1 cellular context compared by ENCODE assay signal in the genomic region with DNA sequence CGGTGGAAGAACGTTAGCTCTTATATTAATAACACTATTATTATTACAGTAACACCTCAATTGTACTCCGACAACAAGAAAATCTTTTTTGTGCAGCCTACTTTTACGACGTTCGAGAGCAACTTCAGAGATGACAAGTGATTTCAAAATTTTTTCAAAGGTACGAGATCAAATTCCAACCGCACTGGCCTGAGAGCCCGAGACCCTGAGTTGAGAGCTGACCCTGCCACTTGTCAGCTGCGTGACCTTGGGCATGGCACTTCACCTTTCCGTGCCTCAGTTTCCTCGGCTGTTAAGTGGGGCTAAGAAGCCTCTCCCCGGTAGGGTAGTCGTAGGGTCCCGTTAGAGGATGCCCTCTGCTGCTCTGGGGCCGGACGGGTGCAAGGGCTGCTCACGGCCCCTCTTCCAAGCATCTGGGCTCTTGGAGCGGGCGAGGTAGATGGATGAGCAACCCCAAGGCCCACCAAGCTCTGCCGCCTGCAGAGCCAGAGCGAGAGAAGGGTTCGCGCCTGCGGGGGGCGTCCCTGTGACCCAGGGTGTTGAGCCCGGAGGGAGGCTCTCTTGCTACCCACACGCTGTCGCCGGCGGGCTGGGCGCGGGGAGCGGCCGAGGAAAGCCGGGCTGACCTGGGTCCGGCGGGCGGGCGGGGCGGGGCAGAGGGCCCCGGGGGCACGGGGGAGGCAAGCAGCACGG.
TF ChIP-seq lines count a peak whose summit lies in the region.

No MANE protein-coding gene starts in this region.

TF ChIP-seq in HepG2, 621 proteins besides CTCF, POLR2A, EP300 and RAD21 (continued from another document and continues in another):
- TF ChIP-seq GATAD1 (CRISPR knock-in tag; IDR thresholded peaks at IDR 0.05) (no peak), ZNF746 (CRISPR knock-in tag; IDR thresholded peaks at IDR 0.05) (peak; percentile 19; the same call in 1 of the 2 replicates), ZNF879 (CRISPR knock-in tag; IDR thresholded peaks at IDR 0.05) (peak; percentile 79; the same call in 1 of the 2 replicates), NR3C1 (CRISPR knock-in tag; IDR thresholded peaks at IDR 0.05) (no peak), ZBTB3 (CRISPR knock-in tag; IDR thresholded peaks at IDR 0.05; ENCODE audit: borderline replicate concordance, low read depth) (peak; percentile 32; the same call in 1 of the 2 replicates), ZNF550 (CRISPR knock-in tag; IDR thresholded peaks at IDR 0.05; ENCODE audit: borderline replicate concordance) (0 out of 2 replicates have a peak, but pooled peaks have one; percentile 12), HNF4A (CRISPR knock-in tag; IDR thresholded peaks at IDR 0.05) (peak; percentile 52; the same call in 1 of the 2 replicates), ZNF124 (CRISPR knock-in tag; IDR thresholded peaks at IDR 0.05) (no peak), RCOR2 (CRISPR knock-in tag; IDR thresholded peaks at IDR 0.05) (0 out of 2 replicates have a peak, but pooled peaks have one; percentile 32), PLRG1 (conservative IDR thresholded peaks at IDR 0.05) (no peak), ZNF468 (CRISPR knock-in tag; IDR thresholded peaks at IDR 0.05) (no peak), ZNF230 (CRISPR knock-in tag; IDR thresholded peaks at IDR 0.05) (peak; percentile 88; the same call in 1 of the 2 replicates), ZNF558 (CRISPR knock-in tag; IDR thresholded peaks at IDR 0.05; ENCODE audit: borderline replicate concordance) (no peak), KLF16 (CRISPR knock-in tag; IDR thresholded peaks at IDR 0.05) (no peak), MEIS1 (CRISPR knock-in tag; IDR thresholded peaks at IDR 0.05; ENCODE audit: borderline replicate concordance) (0 out of 2 replicates have a peak, but pooled peaks have one; percentile 71), ZNF782 (CRISPR knock-in tag; IDR thresholded peaks at IDR 0.05; ENCODE audit: borderline replicate concordance) (0 out of 2 replicates have a peak, but pooled peaks have one; percentile 60), FOXJ3 (CRISPR knock-in tag; IDR thresholded peaks at IDR 0.05; ENCODE audit: borderline replicate concordance) (0 out of 2 replicates have a peak, but pooled peaks have one; percentile 18), SRSF1 (optimal IDR thresholded peaks at IDR 0.05; ENCODE audit: low read depth, low read length) (peak; percentile 14), JUN (CRISPR knock-in tag; IDR thresholded peaks at IDR 0.05) (peak; percentile 25; the same call in 1 of the 2 replicates), ZNF772 (CRISPR knock-in tag; IDR thresholded peaks at IDR 0.05) (0 out of 2 replicates have a peak, but pooled peaks have one; percentile 15), RFXANK (CRISPR knock-in tag; IDR thresholded peaks at IDR 0.05) (no peak), SP5 (CRISPR knock-in tag; IDR thresholded peaks at IDR 0.05; ENCODE audit: borderline replicate concordance, low read depth) (no peak), FOXC1 (CRISPR knock-in tag; IDR thresholded peaks at IDR 0.05; ENCODE audit: borderline replicate concordance) (peak; percentile 81; the same call in 1 of the 2 replicates), TEAD3 (CRISPR knock-in tag; optimal IDR thresholded peaks at IDR 0.05; ENCODE audit: borderline replicate concordance) (peak; percentile 38), ZNF143 (CRISPR knock-in tag; IDR thresholded peaks at IDR 0.05) (0 out of 2 replicates have a peak, but pooled peaks have one; percentile 37), THYN1 (CRISPR knock-in tag; IDR thresholded peaks at IDR 0.05; ENCODE audit: borderline replicate concordance, low read depth) (0 out of 2 replicates have a peak, but pooled peaks have one; percentile 92), ZNF547 (CRISPR knock-in tag; IDR thresholded peaks at IDR 0.05) (no peak; the same call in 1 of the 2 replicates), HMGXB3 (CRISPR knock-in tag; IDR thresholded peaks at IDR 0.05; ENCODE audit: borderline replicate concordance) (no peak), ZNF674 (CRISPR knock-in tag; IDR thresholded peaks at IDR 0.05; ENCODE audit: low read depth) (no peak), NRL (CRISPR knock-in tag; IDR thresholded peaks at IDR 0.05; ENCODE audit: borderline replicate concordance) (0 out of 2 replicates have a peak, but pooled peaks have one; percentile 70), SRY (CRISPR knock-in tag; IDR thresholded peaks at IDR 0.05) (peak; percentile 70), ZNF816 (CRISPR knock-in tag; IDR thresholded peaks at IDR 0.05; ENCODE audit: borderline replicate concordance) (0 out of 2 replicates have a peak, but pooled peaks have one; percentile 59)
- TF ChIP-seq, protein P1, sequence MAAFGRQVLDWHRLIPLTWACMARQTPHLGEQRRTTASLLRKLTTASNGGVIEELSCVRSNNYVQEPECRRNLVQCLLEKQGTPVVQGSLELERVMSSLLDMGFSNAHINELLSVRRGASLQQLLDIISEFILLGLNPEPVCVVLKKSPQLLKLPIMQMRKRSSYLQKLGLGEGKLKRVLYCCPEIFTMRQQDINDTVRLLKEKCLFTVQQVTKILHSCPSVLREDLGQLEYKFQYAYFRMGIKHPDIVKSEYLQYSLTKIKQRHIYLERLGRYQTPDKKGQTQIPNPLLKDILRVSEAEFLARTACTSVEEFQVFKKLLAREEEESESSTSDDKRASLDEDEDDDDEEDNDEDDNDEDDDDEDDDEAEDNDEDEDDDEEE (CRISPR knock-in tag; IDR thresholded peaks at IDR 0.05): peak; percentile 89; the same call in 1 of the 2 replicates
- TF ChIP-seq, protein P2, sequence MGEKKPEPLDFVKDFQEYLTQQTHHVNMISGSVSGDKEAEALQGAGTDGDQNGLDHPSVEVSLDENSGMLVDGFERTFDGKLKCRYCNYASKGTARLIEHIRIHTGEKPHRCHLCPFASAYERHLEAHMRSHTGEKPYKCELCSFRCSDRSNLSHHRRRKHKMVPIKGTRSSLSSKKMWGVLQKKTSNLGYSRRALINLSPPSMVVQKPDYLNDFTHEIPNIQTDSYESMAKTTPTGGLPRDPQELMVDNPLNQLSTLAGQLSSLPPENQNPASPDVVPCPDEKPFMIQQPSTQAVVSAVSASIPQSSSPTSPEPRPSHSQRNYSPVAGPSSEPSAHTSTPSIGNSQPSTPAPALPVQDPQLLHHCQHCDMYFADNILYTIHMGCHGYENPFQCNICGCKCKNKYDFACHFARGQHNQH (CRISPR knock-in tag; IDR thresholded peaks at IDR 0.05): peak; percentile 62; the same call in 1 of the 2 replicates
- TF ChIP-seq, protein P3, sequence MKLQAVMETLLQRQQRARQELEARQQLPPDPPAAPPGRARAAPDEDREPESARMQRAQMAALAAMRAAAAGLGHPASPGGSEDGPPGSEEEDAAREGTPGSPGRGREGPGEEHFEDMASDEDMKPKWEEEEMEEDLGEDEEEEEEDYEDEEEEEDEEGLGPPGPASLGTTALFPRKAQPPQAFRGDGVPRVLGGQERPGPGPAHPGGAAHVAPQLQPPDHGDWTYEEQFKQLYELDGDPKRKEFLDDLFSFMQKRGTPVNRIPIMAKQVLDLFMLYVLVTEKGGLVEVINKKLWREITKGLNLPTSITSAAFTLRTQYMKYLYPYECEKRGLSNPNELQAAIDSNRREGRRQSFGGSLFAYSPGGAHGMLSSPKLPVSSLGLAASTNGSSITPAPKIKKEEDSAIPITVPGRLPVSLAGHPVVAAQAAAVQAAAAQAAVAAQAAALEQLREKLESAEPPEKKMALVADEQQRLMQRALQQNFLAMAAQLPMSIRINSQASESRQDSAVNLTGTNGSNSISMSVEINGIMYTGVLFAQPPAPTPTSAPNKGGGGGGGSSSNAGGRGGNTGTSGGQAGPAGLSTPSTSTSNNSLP (IDR thresholded peaks at IDR 0.05; ENCODE audit: low read depth, low read length): no peak
- TF ChIP-seq, protein P4, sequence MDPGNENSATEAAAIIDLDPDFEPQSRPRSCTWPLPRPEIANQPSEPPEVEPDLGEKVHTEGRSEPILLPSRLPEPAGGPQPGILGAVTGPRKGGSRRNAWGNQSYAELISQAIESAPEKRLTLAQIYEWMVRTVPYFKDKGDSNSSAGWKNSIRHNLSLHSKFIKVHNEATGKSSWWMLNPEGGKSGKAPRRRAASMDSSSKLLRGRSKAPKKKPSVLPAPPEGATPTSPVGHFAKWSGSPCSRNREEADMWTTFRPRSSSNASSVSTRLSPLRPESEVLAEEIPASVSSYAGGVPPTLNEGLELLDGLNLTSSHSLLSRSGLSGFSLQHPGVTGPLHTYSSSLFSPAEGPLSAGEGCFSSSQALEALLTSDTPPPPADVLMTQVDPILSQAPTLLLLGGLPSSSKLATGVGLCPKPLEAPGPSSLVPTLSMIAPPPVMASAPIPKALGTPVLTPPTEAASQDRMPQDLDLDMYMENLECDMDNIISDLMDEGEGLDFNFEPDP (CRISPR knock-in tag; conservative IDR thresholded peaks at IDR 0.05): no peak
- TF ChIP-seq, protein P5, sequence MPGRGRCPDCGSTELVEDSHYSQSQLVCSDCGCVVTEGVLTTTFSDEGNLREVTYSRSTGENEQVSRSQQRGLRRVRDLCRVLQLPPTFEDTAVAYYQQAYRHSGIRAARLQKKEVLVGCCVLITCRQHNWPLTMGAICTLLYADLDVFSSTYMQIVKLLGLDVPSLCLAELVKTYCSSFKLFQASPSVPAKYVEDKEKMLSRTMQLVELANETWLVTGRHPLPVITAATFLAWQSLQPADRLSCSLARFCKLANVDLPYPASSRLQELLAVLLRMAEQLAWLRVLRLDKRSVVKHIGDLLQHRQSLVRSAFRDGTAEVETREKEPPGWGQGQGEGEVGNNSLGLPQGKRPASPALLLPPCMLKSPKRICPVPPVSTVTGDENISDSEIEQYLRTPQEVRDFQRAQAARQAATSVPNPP (CRISPR knock-in tag; IDR thresholded peaks at IDR 0.05): 0 out of 2 replicates have a peak, but pooled peaks have one; percentile 72
- TF ChIP-seq, protein P6, sequence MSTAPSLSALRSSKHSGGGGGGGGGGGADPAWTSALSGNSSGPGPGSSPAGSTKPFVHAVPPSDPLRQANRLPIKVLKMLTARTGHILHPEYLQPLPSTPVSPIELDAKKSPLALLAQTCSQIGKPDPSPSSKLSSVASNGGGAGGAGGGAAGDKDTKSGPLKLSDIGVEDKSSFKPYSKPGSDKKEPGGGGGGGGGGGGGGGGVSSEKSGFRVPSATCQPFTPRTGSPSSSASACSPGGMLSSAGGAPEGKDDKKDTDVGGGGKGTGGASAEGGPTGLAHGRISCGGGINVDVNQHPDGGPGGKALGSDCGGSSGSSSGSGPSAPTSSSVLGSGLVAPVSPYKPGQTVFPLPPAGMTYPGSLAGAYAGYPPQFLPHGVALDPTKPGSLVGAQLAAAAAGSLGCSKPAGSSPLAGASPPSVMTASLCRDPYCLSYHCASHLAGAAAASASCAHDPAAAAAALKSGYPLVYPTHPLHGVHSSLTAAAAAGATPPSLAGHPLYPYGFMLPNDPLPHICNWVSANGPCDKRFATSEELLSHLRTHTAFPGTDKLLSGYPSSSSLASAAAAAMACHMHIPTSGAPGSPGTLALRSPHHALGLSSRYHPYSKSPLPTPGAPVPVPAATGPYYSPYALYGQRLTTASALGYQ (CRISPR knock-in tag; IDR thresholded peaks at IDR 0.05): 0 out of 2 replicates have a peak, but pooled peaks have one; percentile 19
- TF ChIP-seq, protein P7, sequence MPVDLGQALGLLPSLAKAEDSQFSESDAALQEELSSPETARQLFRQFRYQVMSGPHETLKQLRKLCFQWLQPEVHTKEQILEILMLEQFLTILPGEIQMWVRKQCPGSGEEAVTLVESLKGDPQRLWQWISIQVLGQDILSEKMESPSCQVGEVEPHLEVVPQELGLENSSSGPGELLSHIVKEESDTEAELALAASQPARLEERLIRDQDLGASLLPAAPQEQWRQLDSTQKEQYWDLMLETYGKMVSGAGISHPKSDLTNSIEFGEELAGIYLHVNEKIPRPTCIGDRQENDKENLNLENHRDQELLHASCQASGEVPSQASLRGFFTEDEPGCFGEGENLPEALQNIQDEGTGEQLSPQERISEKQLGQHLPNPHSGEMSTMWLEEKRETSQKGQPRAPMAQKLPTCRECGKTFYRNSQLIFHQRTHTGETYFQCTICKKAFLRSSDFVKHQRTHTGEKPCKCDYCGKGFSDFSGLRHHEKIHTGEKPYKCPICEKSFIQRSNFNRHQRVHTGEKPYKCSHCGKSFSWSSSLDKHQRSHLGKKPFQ (CRISPR knock-in tag; IDR thresholded peaks at IDR 0.05; ENCODE audit: insufficient replicate concordance): no peak
- TF ChIP-seq, protein P8, sequence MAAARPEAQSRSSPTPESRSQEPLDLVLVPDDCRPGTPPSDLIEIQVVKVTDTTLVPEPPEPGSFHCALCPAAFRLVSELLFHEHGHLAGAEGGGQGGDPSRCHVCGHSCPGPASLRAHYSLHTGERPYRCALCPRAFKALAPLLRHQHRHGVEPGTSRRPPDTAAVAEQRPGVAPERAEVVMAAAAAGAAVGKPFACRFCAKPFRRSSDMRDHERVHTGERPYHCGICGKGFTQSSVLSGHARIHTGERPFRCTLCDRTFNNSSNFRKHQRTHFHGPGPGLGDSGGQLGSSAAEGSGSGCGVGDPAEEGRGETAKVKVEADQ (CRISPR knock-in tag; IDR thresholded peaks at IDR 0.05; ENCODE audit: borderline replicate concordance): peak; percentile 77; the same call in 1 of the 2 replicates
- TF ChIP-seq, protein P9, sequence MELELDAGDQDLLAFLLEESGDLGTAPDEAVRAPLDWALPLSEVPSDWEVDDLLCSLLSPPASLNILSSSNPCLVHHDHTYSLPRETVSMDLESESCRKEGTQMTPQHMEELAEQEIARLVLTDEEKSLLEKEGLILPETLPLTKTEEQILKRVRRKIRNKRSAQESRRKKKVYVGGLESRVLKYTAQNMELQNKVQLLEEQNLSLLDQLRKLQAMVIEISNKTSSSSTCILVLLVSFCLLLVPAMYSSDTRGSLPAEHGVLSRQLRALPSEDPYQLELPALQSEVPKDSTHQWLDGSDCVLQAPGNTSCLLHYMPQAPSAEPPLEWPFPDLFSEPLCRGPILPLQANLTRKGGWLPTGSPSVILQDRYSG (CRISPR knock-in tag; IDR thresholded peaks at IDR 0.05): no peak; the same call in 1 of the 2 replicates
